ENCODE assay signal across 11 cellular contexts in genomic region chr9:130768265-130768664, GRCh38.
A peak's percentile ranks its signal among the peaks of the same experiment; 100 is the strongest.
DNase-seq lines count a peak whose midpoint lies in the region; ATAC-seq, FAIRE-seq and TF ChIP-seq lines count a peak whose summit lies in the region.
"Had no signal": no experiment of that assay in that cellular context is flagged by ENCODE, and none has a peak within 500 bp of the region (broad histone marks: within the 10 kb centered on the region; RNA-seq: fewer than 3 reads in every experiment).

No MANE protein-coding gene starts in this region.

- CTCF ChIA-PET in IMR-90 (lab: Yijun Ruan, JAX) = interaction anchor here (1.0 kb wide), 1 partner anchor 100 kb away, joined by 3 read pairs; no protein-coding TSS in a partner anchor
- CTCF ChIA-PET in GM12878 (lab: Yijun Ruan, JAX) = interaction anchor here (0.6 to 8.5 kb wide), 11 partner anchors 12 to 991 kb away, joined by 3 to 190 read pairs (median 7); partner anchors contain the start of gene EXOSC2

- TF ChIP-seq POLR2A in IMR-90 (IDR thresholded peaks at IDR 0.05; ENCODE audit: low read depth, low read length) (no peak), GM12878 (IDR thresholded peaks at IDR 0.05; ENCODE audit: low read depth, low read length) (no peak)

- H3K27ac ChIP-seq in IMR-90 (ENCODE audit: insufficient read depth, low read length) (peak overlapping the region; percentile 57), GM12878 (ENCODE audit: control insufficient read depth, insufficient read depth) (peak overlapping the region; percentile 4), WERI-Rb-1 (no peak overlapping the region)
- H3K27ac ChIP-seq: foreskin keratinocyte had no signal

- H3K4me2 ChIP-seq in IMR-90 (ENCODE audit: low read depth, low read length) (peak overlapping the region; percentile 39; the same call in 1 of the 2 replicates), GM12878 (ENCODE audit: control insufficient read depth, insufficient read depth) (peak overlapping the region; percentile 3; the same call in 1 of the 2 replicates)

- no peaks in the 10 kb centered on the region for H3K36me3 Mint-ChIP-seq in activated T-helper 2 cell treated with anti-CD3 and anti-CD28 coated beads, Interferon-gamma antibody, Interleukin-2, Interleukin-4, amounts not matched to agents 10 μg/mL and 5 μg/mL and 100 μg/mL, durations not matched to agents 14 hours and 24 hours and 36 hours (ENCODE audit: low read depth)

- peak overlapping the region; percentile 20; the same call in 1 of the 2 replicates for H2BK20ac ChIP-seq in IMR-90 (ENCODE audit: low read depth, low read length)

- H4K20me1 ChIP-seq in IMR-90 (ENCODE audit: insufficient read depth, low read length) = no peaks in the 10 kb centered on the region
- H4K20me1 ChIP-seq in GM12878 (ENCODE audit: control insufficient read depth, insufficient read depth) = no peaks in the 10 kb centered on the region

- RAD21 ChIA-PET in GM12878 (lab: Charles Lee; ENCODE audit: unreplicated experiment) = interaction anchor here (1.1 to 2.9 kb wide), 4 partner anchors 55 to 102 kb away, joined by 3 to 10 read pairs (median 5); no protein-coding TSS in a partner anchor

- H3K14ac ChIP-seq in IMR-90 (replicated peaks; ENCODE audit: low read depth, low read length) = peak overlapping the region; percentile 50

- DNase-seq in AG10803 (ENCODE audit: low read depth) (peak; percentile 37), IMR-90 (peak; percentile 49), GM12878 (ENCODE audit: low read depth, low spot score) (no peak), left lobe of liver (ENCODE audit: low spot score) (no peak), HAP-1 (ENCODE audit: low spot score in 2 of 2) (no peak), RPMI8226 (no peak), WERI-Rb-1 (no peak)
- DNase-seq in activated T-helper 2 cell treated with anti-CD3 and anti-CD28 coated beads, Interferon-gamma antibody, Interleukin-2, Interleukin-4, amounts not matched to agents 10 μg/mL and 5 μg/mL and 100 μg/mL, durations not matched to agents 14 hours and 24 hours and 36 hours (ENCODE audit: low spot score) = no peak
- DNase-seq: foreskin keratinocyte, NCI-H187, SHP77 treated with DMSO at 0.1 percent for 48 hours had no signal

- peak overlapping the region; percentile 9 for H2AFZ ChIP-seq in IMR-90 (replicated peaks; ENCODE audit: low read length, poor library complexity)
- no peak overlapping the region for H2AFZ ChIP-seq in GM12878 (ENCODE audit: control insufficient read depth, low read depth, low read length)

- dilution Hi-C loops in IMR-90 (cut with HindIII; ENCODE audit: low sequenced_read_pairs, unreplicated experiment) = no loop called here

- H3K27me3 ChIP-seq in IMR-90 (ENCODE audit: control insufficient read depth, insufficient read depth, low read length) (no peaks in the 10 kb centered on the region), GM12878 (replicated peaks in 1 of 2; ENCODE audit: control insufficient read depth in 2 of 2, insufficient read depth in 2 of 2, low read length in 1 of 2) (no peaks in the 10 kb centered on the region), HAP-1 (ENCODE audit: low read depth) (no peaks in the 10 kb centered on the region), WERI-Rb-1 (ENCODE audit: insufficient read depth, low read depth, severe bottlenecking) (no peaks in the 10 kb centered on the region)
- H3K27me3 ChIP-seq: foreskin keratinocyte had no signal

- peak overlapping the region; percentile 16 for H2BK5ac ChIP-seq in IMR-90 (ENCODE audit: low read depth, low read length, poor library complexity, severe bottlenecking)

- TF ChIP-seq CTCF in AG10803 (conservative IDR thresholded peaks at IDR 0.05; ENCODE audit: low read length) = no peak
- no peak for TF ChIP-seq CTCF in IMR-90 (conservative IDR thresholded peaks at IDR 0.05; ENCODE audit: low read depth, low read length)
- no peak for TF ChIP-seq CTCF in GM12878 (IDR thresholded peaks at IDR 0.05 in 2 of 3, conservative IDR thresholded peaks at IDR 0.05 in 1 of 3; ENCODE audit: control insufficient read depth in 2 of 3, extremely low read depth in 1 of 3, insufficient read depth in 1 of 3, low read depth in 3 of 3, low read length in 3 of 3)
- TF ChIP-seq CTCF in WERI-Rb-1 (IDR thresholded peaks at IDR 0.05; ENCODE audit: low read depth, low read length) = no peak

- peaks cover 36% of the 10 kb centered on the region for H3K79me2 ChIP-seq in GM12878 (ENCODE audit: control insufficient read depth, insufficient read depth, low read length)

- peak overlapping the region; percentile 80 for H3K4ac ChIP-seq in IMR-90 (ENCODE audit: low read depth, low read length)

- peak overlapping the region; percentile 41 for H2AK5ac ChIP-seq in IMR-90 (ENCODE audit: low read depth, low read length)

- peak overlapping the region; percentile 48 for H3K23ac ChIP-seq in IMR-90 (ENCODE audit: low read depth, low read length)

- peaks cover 30% of the 10 kb centered on the region for H3K4me1 Mint-ChIP-seq in activated T-helper 2 cell treated with anti-CD3 and anti-CD28 coated beads, Interferon-gamma antibody, Interleukin-2, Interleukin-4, amounts not matched to agents 10 μg/mL and 5 μg/mL and 100 μg/mL, durations not matched to agents 14 hours and 24 hours and 36 hours (ENCODE audit: low read depth)

- in situ Hi-C loops in IMR-90 (cut with MboI; ENCODE audit: low sequenced_read_pairs) = no loop called here
- in situ Hi-C loops in GM12878 (cut with MboI) = no loop called here
- in situ Hi-C loops in HAP-1 (cut with MboI; ENCODE audit: low sequenced_read_pairs) = no loop called here

- peaks cover 37 to 81% of the 10 kb centered on the region in 2 experiments for H3K79me1 ChIP-seq in IMR-90 (ENCODE audit: low read depth in 1 of 2, low read length in 2 of 2)

- H3K9me1 ChIP-seq in IMR-90 (ENCODE audit: insufficient read depth, low read length) = peaks cover 23% of the 10 kb centered on the region

- H3K36me3 ChIP-seq in IMR-90 (ENCODE audit: control insufficient read depth, insufficient read depth, low read length) = no peaks in the 10 kb centered on the region
- no peaks in the 10 kb centered on the region for H3K36me3 ChIP-seq in GM12878 (ENCODE audit: control insufficient read depth in 2 of 2, insufficient read depth in 2 of 2, low read length in 1 of 2)
- no peaks in the 10 kb centered on the region for H3K36me3 ChIP-seq in HAP-1 (replicated peaks)
- H3K36me3 ChIP-seq in WERI-Rb-1 = no peaks in the 10 kb centered on the region

- no peaks in the 10 kb centered on the region for H3K9me3 ChIP-seq in IMR-90 (ENCODE audit: control insufficient read depth, insufficient read depth, low read length)
- no peaks in the 10 kb centered on the region for H3K9me3 ChIP-seq in GM12878 (replicated peaks; ENCODE audit: control insufficient read depth, insufficient read depth, low read length)
- no peaks in the 10 kb centered on the region for H3K9me3 ChIP-seq in HAP-1
- no peaks in the 10 kb centered on the region for H3K9me3 ChIP-seq in WERI-Rb-1 (ENCODE audit: severe bottlenecking)

- no peak overlapping the region for H3K4me3 Mint-ChIP-seq in activated T-helper 2 cell treated with anti-CD3 and anti-CD28 coated beads, Interferon-gamma antibody, Interleukin-2, Interleukin-4, amounts not matched to agents 10 μg/mL and 5 μg/mL and 100 μg/mL, durations not matched to agents 14 hours and 24 hours and 36 hours (ENCODE audit: low read depth)

- no peaks in the 10 kb centered on the region for H3K9me3 Mint-ChIP-seq in activated T-helper 2 cell treated with anti-CD3 and anti-CD28 coated beads, Interferon-gamma antibody, Interleukin-2, Interleukin-4, amounts not matched to agents 10 μg/mL and 5 μg/mL and 100 μg/mL, durations not matched to agents 14 hours and 24 hours and 36 hours

- H3K4me3 ChIP-seq in AG10803 (ENCODE audit: low read length) = no peak overlapping the region
- no peak overlapping the region for H3K4me3 ChIP-seq in IMR-90 (ENCODE audit: insufficient read depth, low read depth, low read length)
- no peak overlapping the region for H3K4me3 ChIP-seq in GM12878
- H3K4me3 ChIP-seq in HAP-1 = no peak overlapping the region
- no peak overlapping the region for H3K4me3 ChIP-seq in WERI-Rb-1 (ENCODE audit: low read depth, low read length)

- H2AK9ac ChIP-seq in IMR-90 (replicated peaks; ENCODE audit: low read depth, low read length, poor library complexity) = peak overlapping the region; percentile 38

- FAIRE-seq in GM12878 (lab: Jason Lieb, UNC) = no peak

- peak overlapping the region; percentile 62 for H3K18ac ChIP-seq in IMR-90 (ENCODE audit: low read depth, low read length)

- H3K9ac ChIP-seq in IMR-90 (ENCODE audit: low read depth, low read length) (peak overlapping the region; percentile 37), GM12878 (ENCODE audit: control insufficient read depth, insufficient read depth, low read length) (no peak overlapping the region)

- POLR2A ChIA-PET in IMR-90 (lab: Charles Lee; ENCODE audit: unreplicated experiment) (no interaction called here), GM12878 (lab: Charles Lee) (no interaction called here)

- SMC1A ChIA-PET in GM12878 (lab: Charles Lee; ENCODE audit: uncharacterized antibody, unreplicated experiment) = interaction anchor here (0.9 to 4.4 kb wide), 11 partner anchors 11 to 101 kb away, joined by 3 to 25 read pairs (median 3); no protein-coding TSS in a partner anchor

- no peaks in the 10 kb centered on the region for H3K27me3 Mint-ChIP-seq in activated T-helper 2 cell treated with anti-CD3 and anti-CD28 coated beads, Interferon-gamma antibody, Interleukin-2, Interleukin-4, amounts not matched to agents 10 μg/mL and 5 μg/mL and 100 μg/mL, durations not matched to agents 14 hours and 24 hours and 36 hours (ENCODE audit: low read depth)

- no peak for TF ChIP-seq EP300 in GM12878 (IDR thresholded peaks at IDR 0.05; ENCODE audit: borderline replicate concordance in 1 of 2, control insufficient read depth in 1 of 2, low read depth in 2 of 2, low read length in 2 of 2)

- intact Hi-C loops in IMR-90 (cut with micrococcal nuclease) = no loop called here
- intact Hi-C loops in GM12878 (cut with micrococcal nuclease; ENCODE audit: unreplicated experiment) = loop anchor here (5.0 to 10.0 kb wide), 2 partner anchors 44 to 277 kb away; no protein-coding TSS in a partner anchor
- intact Hi-C loops in activated T-helper 2 cell treated with anti-CD3 and anti-CD28 coated beads, Interferon-gamma antibody, Interleukin-2, Interleukin-4, amounts not matched to agents 10 μg/mL and 5 μg/mL and 100 μg/mL, durations not matched to agents 14 hours and 24 hours and 36 hours (cut with micrococcal nuclease) = no loop called here

- H3K27ac Mint-ChIP-seq in activated T-helper 2 cell treated with anti-CD3 and anti-CD28 coated beads, Interferon-gamma antibody, Interleukin-2, Interleukin-4, amounts not matched to agents 10 μg/mL and 5 μg/mL and 100 μg/mL, durations not matched to agents 14 hours and 24 hours and 36 hours = no peak overlapping the region

- H3K56ac ChIP-seq in IMR-90 (ENCODE audit: extremely low read depth, insufficient read depth, low read length) = no peak overlapping the region

- peak overlapping the region; percentile 50 for H4K5ac ChIP-seq in IMR-90 (ENCODE audit: low read depth, low read length)

- peak overlapping the region; percentile 50 to 78; a peak in 3 of 4 replicates for H4K8ac ChIP-seq in IMR-90 (ENCODE audit: low read depth in 2 of 2, low read length in 2 of 2)

- peaks cover 28% of the 10 kb centered on the region for H3K4me1 ChIP-seq in IMR-90 (ENCODE audit: control insufficient read depth, insufficient read depth, low read length)
- peaks cover 49% of the 10 kb centered on the region for H3K4me1 ChIP-seq in GM12878 (ENCODE audit: control insufficient read depth, insufficient read depth, low read length)
- H3K4me1 ChIP-seq in HAP-1 = no peaks in the 10 kb centered on the region

- TF ChIP-seq RAD21 in IMR-90 (IDR thresholded peaks at IDR 0.05; ENCODE audit: low read length) (no peak), GM12878 (IDR thresholded peaks at IDR 0.05; ENCODE audit: insufficient read depth, low read depth, low read length) (no peak)

- 56% methylated on average over 3 of the region's 6 CpGs; no CpG with 5 or more reads in 1 of the 2 experiments for WGBS in IMR-90 (ENCODE audit: extremely low coverage in 2 of 2, insufficient read length in 1 of 2), 2 experiments
- 61% methylated on average over 6 of the region's 6 CpGs for WGBS in GM12878 (ENCODE audit: insufficient coverage, insufficient replicate concordance, low lambda C conversion rate, missing lambda C conversion rate)

- BruUV-seq in IMR-90 (replicated peaks; lab: Mats Ljungman, UMichigan) (no TSS peak), GM12878 (replicated peaks; lab: Mats Ljungman, UMichigan) (no TSS peak)

- H2BK120ac ChIP-seq in IMR-90 (ENCODE audit: low read depth, low read length) = peak overlapping the region; percentile 45

- peak overlapping the region; percentile 11; the same call in 1 of the 3 replicates for H2BK15ac ChIP-seq in IMR-90 (ENCODE audit: low read depth, low read length)

- ATAC-seq in IMR-90 (ENCODE audit: low read depth) (peak; percentile 25; the same call in 1 of the 2 replicates), GM12878 (peak; percentile 20), left lobe of liver (peak; percentile 52)
- ATAC-seq: foreskin keratinocyte had no signal

- H4K91ac ChIP-seq in IMR-90 (ENCODE audit: insufficient read depth, low read depth, low read length) = peak overlapping the region; percentile 48

Comparison
In these comparisons a context has a peak if more than half of its experiments do, and no peak if none do; other contexts are left out.
1. DNase-seq: peak in AG10803 (single experiment) and IMR-90 (single experiment); none in GM12878 (single experiment), left lobe of liver (single experiment), HAP-1 (0 of 2), activated T-helper 2 cell treated with anti-CD3 and anti-CD28 coated beads, Interferon-gamma antibody, Interleukin-2, Interleukin-4, amounts not matched to agents 10 μg/mL and 5 μg/mL and 100 μg/mL, durations not matched to agents 14 hours and 24 hours and 36 hours (single experiment), RPMI8226 (single experiment) and WERI-Rb-1 (single experiment).
2. Peak in every context shown above with its lines, with median percentiles within 50 percentile points of each other: ATAC-seq.